In the genomic region with DNA sequence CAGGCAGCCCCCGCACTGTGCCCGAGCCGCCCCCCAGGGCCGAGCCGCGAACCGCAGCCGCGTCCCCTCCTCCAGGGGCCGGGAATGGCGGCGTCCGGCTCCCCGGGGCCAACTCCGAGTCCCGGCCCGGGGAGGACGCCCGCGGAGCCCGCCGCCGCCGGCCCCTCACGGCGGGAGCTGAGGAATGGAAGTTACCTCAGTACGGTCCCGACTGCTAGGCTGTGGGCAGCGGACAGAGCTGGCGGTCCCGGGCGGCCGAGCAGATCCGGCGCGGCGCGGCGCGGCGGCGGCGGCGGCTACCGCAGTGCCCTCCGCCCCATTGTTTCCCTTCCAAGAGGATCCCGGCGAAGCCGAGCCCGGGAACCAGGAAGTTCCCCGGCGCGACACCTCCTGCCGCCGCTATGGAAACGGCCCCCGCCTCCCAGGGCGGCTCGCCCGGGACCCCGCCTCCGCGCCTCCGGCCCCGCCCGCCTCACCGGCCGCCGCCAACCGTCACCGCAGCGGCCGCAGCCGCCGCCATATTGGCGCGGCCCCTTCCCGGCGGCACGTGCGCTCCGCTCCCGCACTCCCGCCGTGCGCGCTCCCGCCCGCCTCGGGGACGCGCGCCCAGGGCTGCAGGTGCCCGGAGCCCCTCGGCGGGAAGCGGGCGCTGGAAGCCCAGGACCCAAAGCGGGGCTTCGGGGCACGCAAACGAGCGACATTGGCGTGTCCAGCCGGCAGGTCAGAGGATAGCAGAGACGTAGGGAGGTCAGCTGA, we compare ENCODE assay signal across 8 cellular contexts. TPM values are rescaled to one million over a fixed set of nuclear protein-coding genes. Genes with fewer than 3 reads are reported as not detected.
DNase-seq lines count a peak whose midpoint lies in the region; ATAC-seq and TF ChIP-seq lines count a peak whose summit lies in the region.

A gene (minus strand): TSS at position 403 of the 756 bp plus-strand sequence. CDS start 14,016 bp downstream, outside the sequence.

- H3K4me3 Mint-ChIP-seq in nephron progenitor cell: peak within 1 kb of the TSS; percentile 95

- TF ChIP-seq CTCF in fibroblast of villous mesenchyme (IDR thresholded peaks at IDR 0.05; ENCODE audit: insufficient read depth, low read depth, low read length) (no peak), nephron progenitor cell (IDR thresholded peaks at IDR 0.05) (no peak)

- DNase-seq in D341Med (ENCODE audit: low spot score) (peak; percentile 98), HUDEP-2 (lab: John Stamatoyannopoulos, UW; ENCODE audit: unreplicated experiment in 76 of 76) (peak in 74 of 76 experiments; percentile 18 to 87 (median 70)), RKO (ENCODE audit: low spot score) (peak; percentile 85), activated gamma-delta T cell treated with Interleukin-2 at 50 U/mL for 16 hours (peak; percentile 49), fibroblast of villous mesenchyme (ENCODE audit: low read depth) (peak; percentile 87), nephron progenitor cell (peak; percentile 92), stromal cell of bone marrow (ENCODE audit: low read depth) (peak; percentile 67)

- no peaks in the 10 kb centered on the region for H3K27me3 Mint-ChIP-seq in nephron progenitor cell (ENCODE audit: low read depth, poor library complexity)

- peaks cover 3% of the 10 kb centered on the region for H3K9me3 Mint-ChIP-seq in nephron progenitor cell

- H3K4me3 ChIP-seq in fibroblast of villous mesenchyme (ENCODE audit: low read depth, low read length): peak within 1 kb of the TSS; percentile 75

- H3K27ac Mint-ChIP-seq in nephron progenitor cell: peak within 1 kb of the TSS; percentile 95

- H3K36me3 Mint-ChIP-seq in nephron progenitor cell (ENCODE audit: low read depth): peaks cover 20% of the 10 kb centered on the region

- ATAC-seq in GM21360 (IDR thresholded peaks at IDR 0.05; ENCODE audit: unreplicated experiment): peak; percentile 43

- H3K4me1 Mint-ChIP-seq in nephron progenitor cell: peaks cover 40% of the 10 kb centered on the region

RNA-seq across cellular contexts. Expression of the gene that starts here (rescaled TPM):
- total RNA-seq in fibroblast of villous mesenchyme: 10.6 and 12.5 TPM in 2 replicates

Comparison
In these comparisons a context has a peak if more than half of its experiments do, and no peak if none do; other contexts are left out.
1. Peak in every context shown above with its lines: DNase-seq, ATAC-seq and H3K4me3 ChIP-seq.